In genomic region chr2:18065264-18065663, GRCh38 we compare ENCODE assay signal across 16 cellular contexts.
DNase-seq lines count a peak whose midpoint lies in the region; ATAC-seq and TF ChIP-seq lines count a peak whose summit lies in the region.
"Had no signal": no experiment of that assay in that cellular context is flagged by ENCODE, and none has a peak within 500 bp of the region (broad histone marks: within the 10 kb centered on the region; RNA-seq: fewer than 3 reads in every experiment).

No MANE protein-coding gene starts in this region.

- H3K36me3 ChIP-seq in heart left ventricle: no peaks in the 10 kb centered on the region
- no peaks in the 10 kb centered on the region for H3K36me3 ChIP-seq in mesodermal cell (ENCODE audit: control insufficient read depth, insufficient read depth, low read length)
- no peaks in the 10 kb centered on the region for H3K36me3 ChIP-seq in upper lobe of right lung
- H3K36me3 ChIP-seq in PC-9 (ENCODE audit: low read depth): no peaks in the 10 kb centered on the region
- H3K36me3 ChIP-seq: BLaER1 treated with 17β-estradiol and CSF1 and Interleukin-3, amounts not matched to agents 10 nM and 100 nM had no signal

- H3K4me1 ChIP-seq in heart left ventricle: peaks cover 0 to 47% (median 7%) of the 10 kb centered on the region in 12 donors
- no peaks in the 10 kb centered on the region for H3K4me1 ChIP-seq in mesodermal cell (ENCODE audit: control insufficient read depth, insufficient read depth, low read length, poor library complexity, severe bottlenecking)
- H3K4me1 ChIP-seq in upper lobe of right lung: peaks cover 14% of the 10 kb centered on the region
- H3K4me1 ChIP-seq in PC-9 (replicated peaks; ENCODE audit: insufficient read depth): no peaks in the 10 kb centered on the region

- H3F3A ChIP-seq in PC-9 (ENCODE audit: insufficient read depth, low read depth): no peaks in the 10 kb centered on the region

- peak in 1 of 4 donors; percentile 33 for ATAC-seq in heart left ventricle
- no peak for ATAC-seq in left cardiac atrium
- ATAC-seq in upper lobe of right lung: no peak
- ATAC-seq: GM12878 had no signal

- BruUV-seq in PC-9 (replicated peaks; lab: Mats Ljungman, UMichigan): no TSS peak

- intact Hi-C loops in heart left ventricle (cut with DNase I) (loop anchor here in 1 of 10 donors (10.0 kb wide), 1 partner anchor 360 kb away; no protein-coding TSS in a partner anchor), left cardiac atrium (cut with DNase I) (no loop called here), upper lobe of right lung (cut with DNase I) (no loop called here), PC-9 (cut with micrococcal nuclease; ENCODE audit: unreplicated experiment) (no loop called here)

- H3K9me3 ChIP-seq in heart left ventricle: no peaks in the 10 kb centered on the region
- no peaks in the 10 kb centered on the region for H3K9me3 ChIP-seq in mesodermal cell (ENCODE audit: control insufficient read depth, low read length)
- H3K9me3 ChIP-seq in upper lobe of right lung: no peaks in the 10 kb centered on the region
- no peaks in the 10 kb centered on the region for H3K9me3 ChIP-seq in PC-9 (ENCODE audit: insufficient read depth, low read depth)
- H3K9me3 ChIP-seq: BLaER1 treated with 17β-estradiol and CSF1 and Interleukin-3, amounts not matched to agents 10 nM and 100 nM had no signal

- no peaks in the 10 kb centered on the region for H4K20me1 ChIP-seq in PC-9 (ENCODE audit: insufficient read depth)
- H4K20me1 ChIP-seq: BLaER1 treated with 17β-estradiol and CSF1 and Interleukin-3, amounts not matched to agents 10 nM and 100 nM had no signal

- CTCF ChIA-PET in PC-9 (lab: Charles Lee): no interaction called here

- 44 to 68% (median 58%) methylated on average over 3 of the region's 3 CpGs for WGBS in heart left ventricle, 4 donors
- WGBS in mesodermal cell (ENCODE audit: insufficient coverage in 2 of 2), 2 experiments: 89 to 92% methylated on average over 1 of the region's 3 CpGs

- H2AFZ ChIP-seq in PC-9: no peak overlapping the region

- TF ChIP-seq CTCF in heart left ventricle (IDR thresholded peaks at IDR 0.05) (no peak), fibroblast of mammary gland (conservative IDR thresholded peaks at IDR 0.05; ENCODE audit: control insufficient read depth, insufficient read depth, low read depth, low read length) (no peak), upper lobe of right lung (IDR thresholded peaks at IDR 0.05) (no peak), PC-9 (conservative IDR thresholded peaks at IDR 0.05) (no peak)

- POLR2A ChIA-PET in PC-9 (lab: Charles Lee; ENCODE audit: unreplicated experiment): no interaction called here

- no peaks in the 10 kb centered on the region for H3K79me2 ChIP-seq in PC-9 (ENCODE audit: low read depth)

- no peak overlapping the region for H3K4me3 ChIP-seq in heart left ventricle
- H3K4me3 ChIP-seq in fibroblast of mammary gland (ENCODE audit: control insufficient read depth, low read depth, low read length): no peak overlapping the region
- H3K4me3 ChIP-seq in mesodermal cell (ENCODE audit: extremely low read depth, insufficient read depth, low read length, poor library complexity, severe bottlenecking): no peak overlapping the region
- no peak overlapping the region for H3K4me3 ChIP-seq in upper lobe of right lung
- no peak overlapping the region for H3K4me3 ChIP-seq in PC-9
- H3K4me3 ChIP-seq: BLaER1 treated with 17β-estradiol and CSF1 and Interleukin-3, amounts not matched to agents 10 nM and 100 nM; GM12878 had no signal

- TF ChIP-seq POLR2A in heart left ventricle (IDR thresholded peaks at IDR 0.05): no peak

- H3K9me2 ChIP-seq in PC-9 (ENCODE audit: insufficient read depth): no peaks in the 10 kb centered on the region

- H3K27ac ChIP-seq in heart left ventricle (peak overlapping the region in 7 of 12 donors; percentile 9 to 82 (median 47)), mesodermal cell (ENCODE audit: low read depth, low read length, severe bottlenecking) (peak overlapping the region; percentile 29), upper lobe of right lung (peak overlapping the region; percentile 56), PC-9 (no peak overlapping the region)
- H3K27ac ChIP-seq: BLaER1 treated with 17β-estradiol and CSF1 and Interleukin-3, amounts not matched to agents 10 nM and 100 nM had no signal

- H3K27me3 ChIP-seq in heart left ventricle (peaks cover 0 to 4% (median 0%) of the 10 kb centered on the region in 9 donors), upper lobe of right lung (no peaks in the 10 kb centered on the region), PC-9 (ENCODE audit: insufficient read depth, low read depth) (no peaks in the 10 kb centered on the region)
- H3K27me3 ChIP-seq: BLaER1 treated with 17β-estradiol and CSF1 and Interleukin-3, amounts not matched to agents 10 nM and 100 nM had no signal

- DNase-seq in heart left ventricle: no peak
- DNase-seq in left cardiac atrium: no peak
- DNase-seq in fibroblast of mammary gland (ENCODE audit: low read depth): peak; percentile 10
- DNase-seq in upper lobe of right lung: no peak
- DNase-seq in PC-9: no peak
- no peak for DNase-seq in NCI-H82 (lab: John Stamatoyannopoulos, UW)
- no peak for DNase-seq in DMS53 treated with DMSO at 0.1 percent for 48 hours (lab: John Stamatoyannopoulos, UW; ENCODE audit: unreplicated experiment)
- DNase-seq: ACHN; Calu3; CD4-positive, CD25-positive, alpha-beta regulatory T cell; DMS 273 treated with DMSO at 0.1 percent for 48 hours; DMS79; HFFc6 had no signal

- H3K4me2 ChIP-seq in PC-9: no peak overlapping the region
- H3K4me2 ChIP-seq: BLaER1 treated with 17β-estradiol and CSF1 and Interleukin-3, amounts not matched to agents 10 nM and 100 nM had no signal
